ENCODE assay signal across 8 cellular contexts in the genomic region with DNA sequence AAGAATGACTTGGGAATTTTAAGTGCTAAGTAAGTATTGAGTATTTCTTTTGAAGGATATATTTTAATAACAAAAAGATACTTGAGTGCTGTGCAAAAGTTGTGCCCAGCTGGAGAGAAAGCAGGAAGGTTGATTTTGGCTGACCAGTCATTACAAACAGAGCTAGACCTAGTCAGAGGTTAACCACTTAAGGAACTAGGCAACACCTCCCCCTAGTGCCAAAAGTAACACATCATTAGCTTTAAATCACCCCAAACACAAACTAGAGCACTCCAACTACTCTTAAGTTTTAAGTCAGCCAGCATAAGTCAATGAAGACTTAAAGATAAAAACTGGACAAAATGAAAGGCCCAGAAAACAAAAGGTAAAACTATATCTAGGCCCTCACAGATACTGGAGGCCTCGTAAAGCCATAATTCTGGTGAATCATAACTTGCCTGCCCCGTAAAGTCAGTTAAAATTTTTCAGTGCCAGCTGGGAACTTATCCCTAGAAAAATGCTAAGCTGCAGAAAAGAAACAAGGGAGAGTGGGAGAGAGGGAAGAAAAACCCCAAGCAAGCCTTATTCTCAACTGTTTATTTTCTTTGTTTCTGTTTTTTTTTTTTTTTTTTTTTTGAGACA. TPM values are rescaled to one million over a fixed set of nuclear protein-coding genes. Genes with fewer than 3 reads are reported as not detected.
A peak's percentile ranks its signal among the peaks of the same experiment; 100 is the strongest.
DNase-seq lines count a peak whose midpoint lies in the region; ATAC-seq and TF ChIP-seq lines count a peak whose summit lies in the region.

No MANE protein-coding gene starts in this region.

- intact Hi-C loops in CD14-positive monocyte (cut with micrococcal nuclease), result loop anchor here (5.0 to 10.0 kb wide), 3 partner anchors 55 to 285 kb away; partner anchors contain the start of genes RPL27A (in 1 of the 2) and TRIM66 (in 1 of the 2)
- intact Hi-C loops in activated T-helper 1 cell treated with anti-CD3 and anti-CD28 coated beads, Interleukin-12 subunit alpha, Interleukin-12 subunit beta, Interleukin-2, Interleukin-4 antibody, amounts not matched to agents 30 ng/mL and 10 ng/mL and 1 ng/mL, durations not matched to agents 14 hours and 24 hours and 36 hours (cut with micrococcal nuclease), result loop anchor here (1.0 to 5.0 kb wide), 8 partner anchors 45 to 1348 kb away; partner anchors contain the start of genes ADM and EIF3F

- peaks cover 24% of the 10 kb centered on the region for H3K4me1 Mint-ChIP-seq in CD14-positive monocyte
- H3K4me1 Mint-ChIP-seq in activated T-helper 1 cell treated with anti-CD3 and anti-CD28 coated beads, Interleukin-12 subunit alpha, Interleukin-12 subunit beta, Interleukin-2, Interleukin-4 antibody, amounts not matched to agents 30 ng/mL and 10 ng/mL and 1 ng/mL, durations not matched to agents 14 hours and 24 hours and 36 hours (ENCODE audit: low read depth), result peaks cover 44% of the 10 kb centered on the region

- no peak overlapping the region for H3K4me3 Mint-ChIP-seq in CD14-positive monocyte
- no peak overlapping the region for H3K4me3 Mint-ChIP-seq in activated T-helper 1 cell treated with anti-CD3 and anti-CD28 coated beads, Interleukin-12 subunit alpha, Interleukin-12 subunit beta, Interleukin-2, Interleukin-4 antibody, amounts not matched to agents 30 ng/mL and 10 ng/mL and 1 ng/mL, durations not matched to agents 14 hours and 24 hours and 36 hours

- peaks cover 0 to 3% (median 0%) of the 10 kb centered on the region in 3 donors for H3K27me3 Mint-ChIP-seq in CD14-positive monocyte (ENCODE audit: low read depth in 3 of 3)
- no peaks in the 10 kb centered on the region for H3K27me3 Mint-ChIP-seq in activated T-helper 1 cell treated with anti-CD3 and anti-CD28 coated beads, Interleukin-12 subunit alpha, Interleukin-12 subunit beta, Interleukin-2, Interleukin-4 antibody, amounts not matched to agents 30 ng/mL and 10 ng/mL and 1 ng/mL, durations not matched to agents 14 hours and 24 hours and 36 hours (ENCODE audit: insufficient read depth)

- peaks cover 27 to 44% of the 10 kb centered on the region in 2 donors for H3K36me3 Mint-ChIP-seq in CD14-positive monocyte
- peaks cover 14% of the 10 kb centered on the region for H3K36me3 Mint-ChIP-seq in activated T-helper 1 cell treated with anti-CD3 and anti-CD28 coated beads, Interleukin-12 subunit alpha, Interleukin-12 subunit beta, Interleukin-2, Interleukin-4 antibody, amounts not matched to agents 30 ng/mL and 10 ng/mL and 1 ng/mL, durations not matched to agents 14 hours and 24 hours and 36 hours (ENCODE audit: low read depth)

- H3K9me3 Mint-ChIP-seq in CD14-positive monocyte, result no peaks in the 10 kb centered on the region
- H3K9me3 Mint-ChIP-seq in activated T-helper 1 cell treated with anti-CD3 and anti-CD28 coated beads, Interleukin-12 subunit alpha, Interleukin-12 subunit beta, Interleukin-2, Interleukin-4 antibody, amounts not matched to agents 30 ng/mL and 10 ng/mL and 1 ng/mL, durations not matched to agents 14 hours and 24 hours and 36 hours, result no peaks in the 10 kb centered on the region

- peak; percentile 77 for TF ChIP-seq CTCF in CD14-positive monocyte (IDR thresholded peaks at IDR 0.05)
- TF ChIP-seq CTCF in GM12875 (IDR thresholded peaks at IDR 0.05; ENCODE audit: borderline replicate concordance, insufficient read depth, low read depth, low read length), result peak; percentile 56; the same call in 1 of the 2 replicates

- H3K27ac Mint-ChIP-seq in CD14-positive monocyte, result peak overlapping the region in 3 of 7 donors; percentile 28 to 68 (median 50)
- peak overlapping the region; percentile 18 for H3K27ac Mint-ChIP-seq in activated T-helper 1 cell treated with anti-CD3 and anti-CD28 coated beads, Interleukin-12 subunit alpha, Interleukin-12 subunit beta, Interleukin-2, Interleukin-4 antibody, amounts not matched to agents 30 ng/mL and 10 ng/mL and 1 ng/mL, durations not matched to agents 14 hours and 24 hours and 36 hours

- ATAC-seq in HG02981 (IDR thresholded peaks at IDR 0.05; ENCODE audit: unreplicated experiment), result peak; percentile 38
- ATAC-seq in HG03439 (IDR thresholded peaks at IDR 0.05; ENCODE audit: unreplicated experiment), result no peak

- DNase-seq in CD14-positive monocyte (ENCODE audit: low spot score) (no peak), NCI-H2227 (lab: John Stamatoyannopoulos, UW; ENCODE audit: unreplicated experiment) (peak; percentile 42), globus pallidus (ENCODE audit: low spot score) (peak; percentile 37), retina (peak; percentile 35)
- DNase-seq in activated T-helper 1 cell treated with anti-CD3 and anti-CD28 coated beads, Interleukin-12 subunit alpha, Interleukin-12 subunit beta, Interleukin-2, Interleukin-4 antibody, amounts not matched to agents 30 ng/mL and 10 ng/mL and 1 ng/mL, durations not matched to agents 14 hours and 24 hours and 36 hours (ENCODE audit: low spot score), result peak; percentile 10

- H3K4me3 ChIP-seq in GM12875 (ENCODE audit: low read depth, low read length), result no peak overlapping the region

RNA-seq across cellular contexts. Expression of gene TMEM9B, which starts 4.6 kb away (rescaled TPM):
- polyA plus RNA-seq in CD14-positive monocyte, result 100 to 1,000 TPM; 141 to 149 TPM
- 27.0 and 31.3 TPM in 2 replicates for total RNA-seq in activated T-helper 1 cell treated with anti-CD3 and anti-CD28 coated beads, Interleukin-12 subunit alpha, Interleukin-12 subunit beta, Interleukin-2, Interleukin-4 antibody, amounts not matched to agents 30 ng/mL and 10 ng/mL and 1 ng/mL, durations not matched to agents 14 hours and 24 hours and 36 hours

RNA-seq across cellular contexts. Expression of gene ASCL3, which starts 16.8 kb away (rescaled TPM):
- polyA plus RNA-seq in CD14-positive monocyte, result not detected
- total RNA-seq in activated T-helper 1 cell treated with anti-CD3 and anti-CD28 coated beads, Interleukin-12 subunit alpha, Interleukin-12 subunit beta, Interleukin-2, Interleukin-4 antibody, amounts not matched to agents 30 ng/mL and 10 ng/mL and 1 ng/mL, durations not matched to agents 14 hours and 24 hours and 36 hours, result not detected in 2 replicates

RNA-seq across cellular contexts. Expression of gene C11orf16, which starts 26.9 kb away (rescaled TPM):
- polyA plus RNA-seq in CD14-positive monocyte, result not detected
- not detected in 2 replicates for total RNA-seq in activated T-helper 1 cell treated with anti-CD3 and anti-CD28 coated beads, Interleukin-12 subunit alpha, Interleukin-12 subunit beta, Interleukin-2, Interleukin-4 antibody, amounts not matched to agents 30 ng/mL and 10 ng/mL and 1 ng/mL, durations not matched to agents 14 hours and 24 hours and 36 hours

RNA-seq across cellular contexts. Expression of gene NRIP3, which starts 44.1 kb away (rescaled TPM):
- polyA plus RNA-seq in CD14-positive monocyte, result 1 to 10 TPM in 1 of 2 donors, under 1 TPM in 1; 0.28 to 1.0 TPM
- 4.4 and 4.8 TPM in 2 replicates for total RNA-seq in activated T-helper 1 cell treated with anti-CD3 and anti-CD28 coated beads, Interleukin-12 subunit alpha, Interleukin-12 subunit beta, Interleukin-2, Interleukin-4 antibody, amounts not matched to agents 30 ng/mL and 10 ng/mL and 1 ng/mL, durations not matched to agents 14 hours and 24 hours and 36 hours

RNA-seq across cellular contexts. Expression of gene AKIP1, which starts 48.7 kb away (rescaled TPM):
- 10 to 100 TPM; 18.7 to 18.9 TPM for polyA plus RNA-seq in CD14-positive monocyte
- 33.4 and 36.9 TPM in 2 replicates for total RNA-seq in activated T-helper 1 cell treated with anti-CD3 and anti-CD28 coated beads, Interleukin-12 subunit alpha, Interleukin-12 subunit beta, Interleukin-2, Interleukin-4 antibody, amounts not matched to agents 30 ng/mL and 10 ng/mL and 1 ng/mL, durations not matched to agents 14 hours and 24 hours and 36 hours
